Comparison of ENCODE assay signal across 12 cellular contexts in genomic region chr7:118372530-118372929, GRCh38.
DNase-seq lines count a peak whose midpoint lies in the region; ATAC-seq, FAIRE-seq and TF ChIP-seq lines count a peak whose summit lies in the region.
"Had no signal": no experiment of that assay in that cellular context is flagged by ENCODE, and none has a peak within 500 bp of the region (broad histone marks: within the 10 kb centered on the region; RNA-seq: fewer than 3 reads in every experiment).

No MANE protein-coding gene starts in this region.

- peaks cover under 1 to 8% of the 10 kb centered on the region in 2 donors for H3K9me3 Mint-ChIP-seq in activated naive CD4-positive, alpha-beta T cell treated with anti-CD3 and anti-CD28 coated beads, Interleukin-2, amount 50 U/mL, for 72 hours

- H3K4me3 ChIP-seq in endothelial cell of umbilical vein (replicated peaks in 1 of 3; ENCODE audit: insufficient read depth in 1 of 3, low read depth in 1 of 3, low read length in 3 of 3): no peak overlapping the region

- POLR2A ChIA-PET in endothelial cell of umbilical vein (lab: Charles Lee): no interaction called here

- CTCF ChIA-PET in endothelial cell of umbilical vein (lab: Charles Lee): no interaction called here

- no peaks in the 10 kb centered on the region for H3K9me3 ChIP-seq in endothelial cell of umbilical vein (replicated peaks; ENCODE audit: control insufficient read depth, insufficient read depth, low read length)

- no peaks in the 10 kb centered on the region for H3K4me1 ChIP-seq in endothelial cell of umbilical vein (ENCODE audit: control insufficient read depth, extremely low read depth, insufficient read depth, low read length)

- TF ChIP-seq CTCF in endothelial cell of umbilical vein (IDR thresholded peaks at IDR 0.05; ENCODE audit: extremely low read depth in 1 of 2, insufficient read depth in 1 of 2, low read depth in 1 of 2, low read length in 2 of 2): no peak

- H3K27ac ChIP-seq in endothelial cell of umbilical vein (ENCODE audit: insufficient read depth, low read depth, low read length): no peak overlapping the region

- H4K20me1 ChIP-seq in endothelial cell of umbilical vein (replicated peaks; ENCODE audit: control insufficient read depth, extremely low read depth, insufficient read depth, low read length): no peaks in the 10 kb centered on the region

- H3K79me2 ChIP-seq in endothelial cell of umbilical vein (ENCODE audit: control insufficient read depth, insufficient read depth, low read length): no peaks in the 10 kb centered on the region

- H3K27ac Mint-ChIP-seq in activated naive CD4-positive, alpha-beta T cell treated with anti-CD3 and anti-CD28 coated beads, Interleukin-2, amount 50 U/mL, for 72 hours: no peak overlapping the region
- H3K27ac Mint-ChIP-seq: B cell had no signal

- no peaks in the 10 kb centered on the region for H3K27me3 ChIP-seq in endothelial cell of umbilical vein (ENCODE audit: control insufficient read depth in 2 of 2, insufficient read depth in 2 of 2, low read length in 2 of 2)

- H3K4me2 ChIP-seq in endothelial cell of umbilical vein (ENCODE audit: insufficient read depth, low read length): no peak overlapping the region

- intact Hi-C loops in endothelial cell of umbilical vein (cut with micrococcal nuclease): no loop called here

- H3K9ac ChIP-seq in endothelial cell of umbilical vein (replicated peaks; ENCODE audit: extremely low read depth, insufficient read depth, low read length): no peak overlapping the region

- no peak for FAIRE-seq in endothelial cell of umbilical vein (lab: Jason Lieb, UNC)
- FAIRE-seq in HTR-8/SVneo (lab: Jason Lieb, UNC): no peak

- H3K36me3 ChIP-seq in endothelial cell of umbilical vein (ENCODE audit: control insufficient read depth in 2 of 2, extremely low read depth in 1 of 2, insufficient read depth in 2 of 2, low read length in 2 of 2): no peaks in the 10 kb centered on the region

- ATAC-seq in HG02678 (IDR thresholded peaks at IDR 0.05; ENCODE audit: unreplicated experiment): peak; percentile 56
- no peak for ATAC-seq in activated naive CD4-positive, alpha-beta T cell treated with anti-CD3 and anti-CD28 coated beads, Interleukin-2, amount 50 U/mL, for 72 hours

- TF ChIP-seq POLR2A in endothelial cell of umbilical vein (IDR thresholded peaks at IDR 0.05; ENCODE audit: low read depth, low read length): no peak

- no peaks in the 10 kb centered on the region for H3K9me1 ChIP-seq in endothelial cell of umbilical vein (replicated peaks; ENCODE audit: control insufficient read depth, extremely low read depth, insufficient read depth, low read length)

- DNase-seq in D341Med (ENCODE audit: low spot score) (peak; percentile 50), NCI-H69 (lab: John Stamatoyannopoulos, UW) (peak; percentile 84), endothelial cell of umbilical vein (ENCODE audit: low read depth, low spot score) (peak; percentile 5), NCI-H345 (lab: John Stamatoyannopoulos, UW) (no peak), HTR-8/SVneo (ENCODE audit: insufficient read length, low spot score) (no peak)
- no peak for DNase-seq in effector CD8-positive, alpha-beta T cell (lab: John Stamatoyannopoulos, UW)
- DNase-seq in activated naive CD4-positive, alpha-beta T cell treated with anti-CD3 and anti-CD28 coated beads, Interleukin-2, amount 50 U/mL, for 72 hours (ENCODE audit: low spot score in 2 of 2): no peak
- DNase-seq: cortex of kidney, nucleus accumbens, SHP77 had no signal

- H3K36me3 Mint-ChIP-seq in activated naive CD4-positive, alpha-beta T cell treated with anti-CD3 and anti-CD28 coated beads, Interleukin-2, amount 50 U/mL, for 72 hours: no peaks in the 10 kb centered on the region

- no TSS peak for BruUV-seq in endothelial cell of umbilical vein (replicated peaks; lab: Mats Ljungman, UMichigan)

- dilution Hi-C loops in endothelial cell of umbilical vein (cut with MboI; ENCODE audit: extremely low pct_ligation_motif_present, low sequenced_read_pairs): no loop called here

- H2AFZ ChIP-seq in endothelial cell of umbilical vein (ENCODE audit: low read depth, low read length): no peak overlapping the region

TF ChIP-seq in endothelial cell of umbilical vein, 7 proteins besides CTCF, POLR2A, EP300 and RAD21:
- TF ChIP-seq MYC (IDR thresholded peaks at IDR 0.05; ENCODE audit: low read depth, low read length) (no peak), POLR2AphosphoS5 (IDR thresholded peaks at IDR 0.05; ENCODE audit: insufficient read depth, low read depth, low read length) (no peak), FOS (IDR thresholded peaks at IDR 0.05; ENCODE audit: borderline replicate concordance, insufficient read depth, low read length) (no peak), EZH2 (IDR thresholded peaks at IDR 0.05; ENCODE audit: borderline replicate concordance, low read depth, low read length, severe bottlenecking) (no peak), GATA2 (IDR thresholded peaks at IDR 0.05; ENCODE audit: insufficient read depth, insufficient read length, low read depth, low read length) (no peak), JUN (IDR thresholded peaks at IDR 0.05; ENCODE audit: borderline replicate concordance, insufficient read depth, insufficient read length, low read depth) (no peak)
- TF ChIP-seq, protein P1, sequence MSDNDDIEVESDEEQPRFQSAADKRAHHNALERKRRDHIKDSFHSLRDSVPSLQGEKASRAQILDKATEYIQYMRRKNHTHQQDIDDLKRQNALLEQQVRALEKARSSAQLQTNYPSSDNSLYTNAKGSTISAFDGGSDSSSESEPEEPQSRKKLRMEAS (IDR thresholded peaks at IDR 0.05; ENCODE audit: insufficient read depth, insufficient read length): no peak

Comparison
In these comparisons a context has a peak if more than half of its experiments do, and no peak if none do; other contexts are left out.
1. DNase-seq: peak in D341Med (single experiment), NCI-H69 (single experiment) and endothelial cell of umbilical vein (single experiment); none in NCI-H345 (single experiment), effector CD8-positive, alpha-beta T cell (single experiment), HTR-8/SVneo (single experiment) and activated naive CD4-positive, alpha-beta T cell treated with anti-CD3 and anti-CD28 coated beads, Interleukin-2, amount 50 U/mL, for 72 hours (0 of 2).